ENCODE assay signal across 1 cellular context in genomic region chr3:151445283-151446001, GRCh38.
TF ChIP-seq lines count a peak whose summit lies in the region.

No MANE protein-coding gene starts in this region.

TF ChIP-seq in GM12878, 131 proteins besides CTCF, POLR2A, EP300 and RAD21:
- TF ChIP-seq ZBTB11 (CRISPR knock-in tag; IDR thresholded peaks at IDR 0.05) (no peak), BCLAF1 (IDR thresholded peaks at IDR 0.05) (no peak), RUNX3 (IDR thresholded peaks at IDR 0.05; ENCODE audit: low read length) (peak; percentile 41), CREB1 (IDR thresholded peaks at IDR 0.05; ENCODE audit: low read depth) (no peak), FOXM1 (IDR thresholded peaks at IDR 0.05; ENCODE audit: low read depth, low read length) (no peak), NFXL1 (IDR thresholded peaks at IDR 0.05; ENCODE audit: borderline replicate concordance) (no peak), GATAD2B (conservative IDR thresholded peaks at IDR 0.05; ENCODE audit: low read depth) (no peak)
